Comparison of ENCODE assay signal across 1 cellular context in genomic region chr12:117002040-117002832, GRCh38.
TF ChIP-seq lines count a peak whose summit lies in the region.

No MANE protein-coding gene starts in this region.

TF ChIP-seq in IMR-90, 13 proteins besides CTCF, POLR2A, EP300 and RAD21 (continued from another document):
- TF ChIP-seq ELK1 (IDR thresholded peaks at IDR 0.05; ENCODE audit: borderline replicate concordance, low read depth, low read length): no peak
- no peak for TF ChIP-seq SMC3 (IDR thresholded peaks at IDR 0.05; ENCODE audit: low read depth, low read length)
- TF ChIP-seq FOS (IDR thresholded peaks at IDR 0.05; ENCODE audit: low read depth, low read length): no peak
- no peak for TF ChIP-seq RCOR1 (IDR thresholded peaks at IDR 0.05; ENCODE audit: insufficient replicate concordance, low read length)
- TF ChIP-seq CEBPB (IDR thresholded peaks at IDR 0.05; ENCODE audit: low read depth, low read length): no peak
- no peak for TF ChIP-seq MXI1 (IDR thresholded peaks at IDR 0.05; ENCODE audit: borderline replicate concordance, low read depth, low read length)
